14 cellular contexts compared by ENCODE assay signal in the genomic region with DNA sequence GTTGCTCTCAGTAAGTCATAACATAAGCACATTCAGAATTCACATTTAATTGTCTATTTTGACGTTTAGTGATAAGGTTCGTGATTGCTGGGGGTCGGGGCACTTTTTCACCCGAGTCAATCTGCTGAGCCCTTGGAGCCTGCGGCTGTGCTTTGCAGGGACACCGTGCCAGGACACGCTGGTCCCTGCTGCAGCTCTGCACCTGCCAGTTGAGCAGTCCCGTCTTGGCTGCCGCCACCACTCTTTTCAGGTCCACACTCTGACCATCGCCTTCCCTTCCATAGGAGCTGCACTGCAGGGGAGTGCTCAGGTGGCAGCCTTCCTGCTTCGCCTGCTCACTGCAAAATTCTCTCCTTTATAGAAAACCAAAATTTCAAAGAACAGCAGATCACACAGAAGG.
"Had no signal": no experiment of that assay in that cellular context is flagged by ENCODE, and none has a peak within 500 bp of the region (broad histone marks: within the 10 kb centered on the region; RNA-seq: fewer than 3 reads in every experiment).

No MANE protein-coding gene starts in this region.

- ATAC-seq: activated CD8-positive, alpha-beta memory T cell treated with anti-CD3 and anti-CD28 coated beads, Interleukin-2, amount 10 ng/mL, durations not matched to agents 7 days and 5 days; body of pancreas; naive thymus-derived CD4-positive, alpha-beta T cell; right cardiac atrium had no signal

- DNase-seq: activated CD4-positive, alpha-beta memory T cell treated with anti-CD3 and anti-CD28 coated beads, Interleukin-2, amount 10 ng/mL, durations not matched to agents 7 days and 5 days; activated CD4-positive, alpha-beta T cell treated with anti-CD3 and anti-CD28 coated beads, Interleukin-2, amount 10 ng/mL, durations not matched to agents 24 days and 14 days; activated CD4-positive, CD25-positive, alpha-beta regulatory T cell; activated CD8-positive, alpha-beta memory T cell treated with anti-CD3 and anti-CD28 coated beads, Interleukin-2, amount 10 ng/mL, durations not matched to agents 7 days and 5 days; anterior cingulate cortex; body of pancreas; naive thymus-derived CD4-positive, alpha-beta T cell; ovary; stimulated activated CD4-positive, alpha-beta T cell treated with anti-CD3 and anti-CD28 coated beads, Interleukin-4, amount 100 ng/mL, for 24 hours; stimulated activated naive CD4-positive, alpha-beta T cell treated with Interleukin-2 at 50 U/mL for 16 hours had no signal

- H3K4me1 Mint-ChIP-seq: neural progenitor cell had no signal

- H3K27me3 Mint-ChIP-seq: activated CD4-positive, alpha-beta memory T cell treated with anti-CD3 and anti-CD28 coated beads, Interleukin-2, amount 10 ng/mL, durations not matched to agents 7 days and 5 days; activated CD4-positive, alpha-beta T cell treated with anti-CD3 and anti-CD28 coated beads, Interleukin-2, amount 10 ng/mL, durations not matched to agents 24 days and 14 days; activated CD8-positive, alpha-beta memory T cell treated with anti-CD3 and anti-CD28 coated beads, Interleukin-2, amount 10 ng/mL, durations not matched to agents 7 days and 5 days; naive thymus-derived CD4-positive, alpha-beta T cell had no signal

- H3K9me3 Mint-ChIP-seq: activated CD4-positive, alpha-beta memory T cell treated with anti-CD3 and anti-CD28 coated beads, Interleukin-2, amount 10 ng/mL, durations not matched to agents 7 days and 5 days; activated CD4-positive, alpha-beta T cell treated with anti-CD3 and anti-CD28 coated beads, Interleukin-2, amount 10 ng/mL, durations not matched to agents 24 days and 14 days; activated T-helper 1 cell treated with anti-CD3 and anti-CD28 coated beads, Interleukin-12 subunit alpha, Interleukin-12 subunit beta, Interleukin-2, Interleukin-4 antibody, amounts not matched to agents 30 ng/mL and 10 ng/mL and 1 ng/mL, durations not matched to agents 14 hours and 24 hours and 36 hours; naive thymus-derived CD4-positive, alpha-beta T cell; neural progenitor cell; T-helper 1 cell treated with Interleukin-12 subunit alpha and Interleukin-12 subunit beta and Interleukin-4 antibody, amounts not matched to agents 30 μg/mL and 1 μg/mL, for 36 hours had no signal

- H3K4me3 Mint-ChIP-seq: activated CD4-positive, alpha-beta memory T cell treated with anti-CD3 and anti-CD28 coated beads, Interleukin-2, amount 10 ng/mL, durations not matched to agents 7 days and 5 days; activated CD4-positive, alpha-beta T cell treated with anti-CD3 and anti-CD28 coated beads, Interleukin-2, amount 10 ng/mL, durations not matched to agents 24 days and 14 days; activated CD8-positive, alpha-beta memory T cell treated with anti-CD3 and anti-CD28 coated beads, Interleukin-2, amount 10 ng/mL, durations not matched to agents 7 days and 5 days; activated T-helper 1 cell treated with anti-CD3 and anti-CD28 coated beads, Interleukin-12 subunit alpha, Interleukin-12 subunit beta, Interleukin-2, Interleukin-4 antibody, amounts not matched to agents 30 ng/mL and 10 ng/mL and 1 ng/mL, durations not matched to agents 14 hours and 24 hours and 36 hours; naive thymus-derived CD4-positive, alpha-beta T cell; neural progenitor cell; T-helper 1 cell treated with Interleukin-12 subunit alpha and Interleukin-12 subunit beta and Interleukin-4 antibody, amounts not matched to agents 30 μg/mL and 1 μg/mL, for 36 hours had no signal

- H3K27ac Mint-ChIP-seq: activated CD4-positive, alpha-beta memory T cell treated with anti-CD3 and anti-CD28 coated beads, Interleukin-2, amount 10 ng/mL, durations not matched to agents 7 days and 5 days; activated CD4-positive, alpha-beta T cell treated with anti-CD3 and anti-CD28 coated beads, Interleukin-2, amount 10 ng/mL, durations not matched to agents 24 days and 14 days; activated CD8-positive, alpha-beta memory T cell treated with anti-CD3 and anti-CD28 coated beads, Interleukin-2, amount 10 ng/mL, durations not matched to agents 7 days and 5 days; activated T-helper 1 cell treated with anti-CD3 and anti-CD28 coated beads, Interleukin-12 subunit alpha, Interleukin-12 subunit beta, Interleukin-2, Interleukin-4 antibody, amounts not matched to agents 30 ng/mL and 10 ng/mL and 1 ng/mL, durations not matched to agents 14 hours and 24 hours and 36 hours; neural progenitor cell; T-helper 1 cell treated with Interleukin-12 subunit alpha and Interleukin-12 subunit beta and Interleukin-4 antibody, amounts not matched to agents 30 μg/mL and 1 μg/mL, for 36 hours had no signal
